ENCODE assay signal across 9 cellular contexts in the genomic region with DNA sequence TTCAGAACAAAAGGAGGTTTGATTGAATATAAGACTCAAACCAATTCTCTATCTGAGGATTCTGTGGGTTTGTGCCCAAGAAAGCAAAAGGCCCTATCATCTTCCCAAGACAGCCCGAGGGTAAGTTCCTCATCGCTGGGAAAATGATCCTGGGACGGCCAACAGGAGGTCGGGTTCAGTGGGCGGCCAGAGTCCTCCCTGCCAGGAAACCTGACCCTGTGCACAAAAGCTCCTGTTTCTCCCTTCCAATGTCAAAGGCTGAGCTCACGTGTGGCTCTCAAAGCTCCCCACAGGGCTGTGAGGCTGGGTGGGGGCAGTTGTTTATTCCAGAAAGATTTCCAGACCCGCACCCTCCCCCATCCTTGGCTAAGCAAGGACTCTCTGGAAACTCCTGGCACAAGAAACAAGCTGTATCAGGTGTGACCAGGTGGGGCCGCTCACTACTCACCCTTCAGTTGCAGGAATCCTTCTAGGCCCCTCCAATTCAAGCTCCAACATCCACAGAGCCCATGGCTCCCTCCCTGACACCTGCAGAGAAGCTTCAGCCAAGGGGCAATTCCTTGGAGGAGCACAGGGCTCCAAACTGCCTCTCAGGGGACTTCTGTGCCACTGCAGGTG.
DNase-seq lines count a peak whose midpoint lies in the region; ATAC-seq and TF ChIP-seq lines count a peak whose summit lies in the region.
"Had no signal": no experiment of that assay in that cellular context is flagged by ENCODE, and none has a peak within 500 bp of the region (broad histone marks: within the 10 kb centered on the region; RNA-seq: fewer than 3 reads in every experiment).

No MANE protein-coding gene starts in this region.

- TF ChIP-seq CTCF in GM12864 (IDR thresholded peaks at IDR 0.05; ENCODE audit: low read depth, low read length, missing control alignments) (peak; percentile 25), breast epithelium (IDR thresholded peaks at IDR 0.05) (peak in 2 of 3 donors; percentile 8 to 42), osteocyte (IDR thresholded peaks at IDR 0.05) (peak; percentile 24), vagina (IDR thresholded peaks at IDR 0.05) (no peak)

- H3K27ac Mint-ChIP-seq in osteocyte (ENCODE audit: unreplicated experiment) = no peak overlapping the region
- no peak overlapping the region for H3K27ac Mint-ChIP-seq in activated naive CD4-positive, alpha-beta T cell treated with anti-CD3 and anti-CD28 coated beads, Interleukin-2, amount 10 ng/mL, durations not matched to agents 7 days and 5 days
- H3K27ac Mint-ChIP-seq: activated naive CD4-positive, alpha-beta T cell treated with anti-CD3 and anti-CD28 coated beads, Interleukin-2, amount 50 U/mL, for 24 hours had no signal

- peaks cover 14% of the 10 kb centered on the region for H3K27me3 Mint-ChIP-seq in osteocyte (ENCODE audit: unreplicated experiment)
- H3K27me3 Mint-ChIP-seq in activated naive CD4-positive, alpha-beta T cell treated with anti-CD3 and anti-CD28 coated beads, Interleukin-2, amount 10 ng/mL, durations not matched to agents 7 days and 5 days = peaks cover 6% of the 10 kb centered on the region

- H3K4me3 ChIP-seq in GM12864 (ENCODE audit: low read depth, low read length) (no peak overlapping the region), breast epithelium (no peak overlapping the region), vagina (no peak overlapping the region)

- TF ChIP-seq POLR2A in breast epithelium (IDR thresholded peaks at IDR 0.05) (no peak), vagina (IDR thresholded peaks at IDR 0.05) (no peak)

- peaks cover 7% of the 10 kb centered on the region for H3K9me3 Mint-ChIP-seq in osteocyte (ENCODE audit: unreplicated experiment)
- H3K9me3 Mint-ChIP-seq in activated naive CD4-positive, alpha-beta T cell treated with anti-CD3 and anti-CD28 coated beads, Interleukin-2, amount 10 ng/mL, durations not matched to agents 7 days and 5 days = peaks cover 4% of the 10 kb centered on the region
- H3K9me3 Mint-ChIP-seq: activated naive CD4-positive, alpha-beta T cell treated with anti-CD3 and anti-CD28 coated beads, Interleukin-2, amount 50 U/mL, for 24 hours had no signal

- H3K36me3 ChIP-seq in breast epithelium (no peaks in the 10 kb centered on the region), vagina (no peaks in the 10 kb centered on the region)

- CTCF ChIA-PET in activated naive CD4-positive, alpha-beta T cell treated with anti-CD3 and anti-CD28 coated beads, Interleukin-2, amount 10 ng/mL, durations not matched to agents 7 days and 5 days (lab: Charles Lee) = no interaction called here

- no peaks in the 10 kb centered on the region for H3K36me3 Mint-ChIP-seq in osteocyte (ENCODE audit: unreplicated experiment)
- no peaks in the 10 kb centered on the region for H3K36me3 Mint-ChIP-seq in activated naive CD4-positive, alpha-beta T cell treated with anti-CD3 and anti-CD28 coated beads, Interleukin-2, amount 10 ng/mL, durations not matched to agents 7 days and 5 days
- H3K36me3 Mint-ChIP-seq: activated naive CD4-positive, alpha-beta T cell treated with anti-CD3 and anti-CD28 coated beads, Interleukin-2, amount 50 U/mL, for 24 hours had no signal

- no peak for ATAC-seq in HG02798 (IDR thresholded peaks at IDR 0.05; ENCODE audit: poor library complexity, unreplicated experiment)

- H3K27me3 ChIP-seq in breast epithelium (no peaks in the 10 kb centered on the region), vagina (no peaks in the 10 kb centered on the region)

- no peak overlapping the region for H3K4me3 Mint-ChIP-seq in osteocyte (ENCODE audit: unreplicated experiment)
- no peak overlapping the region for H3K4me3 Mint-ChIP-seq in activated naive CD4-positive, alpha-beta T cell treated with anti-CD3 and anti-CD28 coated beads, Interleukin-2, amount 10 ng/mL, durations not matched to agents 7 days and 5 days
- H3K4me3 Mint-ChIP-seq: activated naive CD4-positive, alpha-beta T cell treated with anti-CD3 and anti-CD28 coated beads, Interleukin-2, amount 50 U/mL, for 24 hours had no signal

- peaks cover 3% of the 10 kb centered on the region for H3K4me1 Mint-ChIP-seq in osteocyte (ENCODE audit: unreplicated experiment)
- no peaks in the 10 kb centered on the region for H3K4me1 Mint-ChIP-seq in activated naive CD4-positive, alpha-beta T cell treated with anti-CD3 and anti-CD28 coated beads, Interleukin-2, amount 10 ng/mL, durations not matched to agents 7 days and 5 days
- H3K4me1 Mint-ChIP-seq: activated naive CD4-positive, alpha-beta T cell treated with anti-CD3 and anti-CD28 coated beads, Interleukin-2, amount 50 U/mL, for 24 hours had no signal

- H3K27ac ChIP-seq in breast epithelium = peak overlapping the region; percentile 54 to 57
- no peak overlapping the region for H3K27ac ChIP-seq in vagina

- intact Hi-C loops in breast epithelium (cut with DNase I; ENCODE audit: low total_unique reads) (no loop called here), vagina (cut with DNase I) (no loop called here)

- H3K4me1 ChIP-seq in breast epithelium (no peaks in the 10 kb centered on the region), vagina (no peaks in the 10 kb centered on the region)

- DNase-seq in GM12864 (ENCODE audit: low read depth) (no peak), NCI-H1417 treated with DMSO at 0.1 percent for 48 hours (lab: John Stamatoyannopoulos, UW) (peak; percentile 42), breast epithelium (ENCODE audit: low spot score in 2 of 2) (no peak), osteocyte (ENCODE audit: extremely low spot score, unreplicated experiment) (no peak), vagina (ENCODE audit: extremely low spot score in 2 of 2) (no peak)
- DNase-seq in effector CD4-positive, alpha-beta T cell = no peak
- no peak for DNase-seq in activated naive CD4-positive, alpha-beta T cell treated with anti-CD3 and anti-CD28 coated beads, Interleukin-2, amount 10 ng/mL, durations not matched to agents 7 days and 5 days

- H3K9me3 ChIP-seq in breast epithelium (no peaks in the 10 kb centered on the region), vagina (no peaks in the 10 kb centered on the region)

Comparison
In these comparisons a context has a peak if more than half of its experiments do, and no peak if none do; other contexts are left out.
1. CTCF ChIP-seq: peak in GM12864 (single experiment), breast epithelium (2 of 3) and osteocyte (single experiment); none in vagina (0 of 3).